Comparison of ENCODE assay signal across 14 cellular contexts in the genomic region with DNA sequence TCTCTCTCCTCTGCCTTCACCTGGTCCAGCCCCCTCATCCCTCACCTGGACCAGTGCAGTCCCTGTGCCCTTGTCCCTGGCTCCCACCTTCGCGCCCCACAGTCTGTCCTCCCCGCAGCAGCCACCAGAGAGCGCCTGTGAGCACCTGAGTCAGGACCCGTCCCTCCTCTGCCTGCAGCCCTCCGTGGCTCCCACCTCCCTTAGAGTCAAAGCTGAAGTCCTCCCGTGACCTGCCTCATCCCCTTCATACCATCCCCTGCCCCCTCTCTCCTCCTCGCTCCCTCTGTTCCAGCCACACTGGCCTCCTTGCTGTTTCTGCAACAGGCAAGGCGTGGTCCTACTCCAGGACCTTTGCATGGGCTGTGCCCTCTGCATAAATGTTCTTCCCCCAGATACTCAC. TPM values are rescaled to one million over a fixed set of nuclear protein-coding genes. Genes with fewer than 3 reads are reported as not detected.
DNase-seq lines count a peak whose midpoint lies in the region; ATAC-seq, FAIRE-seq and TF ChIP-seq lines count a peak whose summit lies in the region.
"Had no signal": no experiment of that assay in that cellular context is flagged by ENCODE, and none has a peak within 500 bp of the region (broad histone marks: within the 10 kb centered on the region; RNA-seq: fewer than 3 reads in every experiment).

No MANE protein-coding gene starts in this region.

- intact Hi-C loops in GM12878 (cut with micrococcal nuclease; ENCODE audit: unreplicated experiment), result no loop called here

- H3K36me3 ChIP-seq in GM12878 (ENCODE audit: control insufficient read depth in 2 of 2, insufficient read depth in 2 of 2, low read length in 1 of 2), result no peaks in the 10 kb centered on the region

- H3K4me3 ChIP-seq in LNCaP clone FGC (ENCODE audit: low read depth, low read length) (no peak overlapping the region), GM12878 (no peak overlapping the region)

- no peaks in the 10 kb centered on the region for H3K27me3 ChIP-seq in GM12878 (replicated peaks in 1 of 2; ENCODE audit: control insufficient read depth in 2 of 2, insufficient read depth in 2 of 2, low read length in 1 of 2)

- no peaks in the 10 kb centered on the region for H3K4me1 ChIP-seq in GM12878 (ENCODE audit: control insufficient read depth, insufficient read depth, low read length)

- no peaks in the 10 kb centered on the region for H3K9me3 ChIP-seq in GM12878 (replicated peaks; ENCODE audit: control insufficient read depth, insufficient read depth, low read length)

- CTCF ChIA-PET in GM12878 (lab: Yijun Ruan, JAX), result no interaction called here

- TF ChIP-seq RAD21 in GM12878 (IDR thresholded peaks at IDR 0.05; ENCODE audit: insufficient read depth, low read depth, low read length), result no peak

- SMC1A ChIA-PET in GM12878 (lab: Charles Lee; ENCODE audit: uncharacterized antibody, unreplicated experiment), result no interaction called here

- WGBS in GM12878 (ENCODE audit: insufficient coverage, insufficient replicate concordance, low lambda C conversion rate, missing lambda C conversion rate), result 16% methylated on average over 8 of the region's 9 CpGs

- no peak overlapping the region for H2AFZ ChIP-seq in GM12878 (ENCODE audit: control insufficient read depth, low read depth, low read length)

- TF ChIP-seq CTCF in LNCaP clone FGC (IDR thresholded peaks at IDR 0.05; ENCODE audit: control insufficient read depth, extremely low read depth, insufficient read depth), result peak; percentile 23
- TF ChIP-seq CTCF in GM12878 (IDR thresholded peaks at IDR 0.05 in 2 of 3, conservative IDR thresholded peaks at IDR 0.05 in 1 of 3; ENCODE audit: control insufficient read depth in 2 of 3, extremely low read depth in 1 of 3, insufficient read depth in 1 of 3, low read depth in 3 of 3, low read length in 3 of 3), result peak; percentile 25 to 50 (median 37); a peak in 3 of 6 replicates

- in situ Hi-C loops in GM12878 (cut with MboI), result no loop called here

- H4K20me1 ChIP-seq in GM12878 (ENCODE audit: control insufficient read depth, insufficient read depth), result no peaks in the 10 kb centered on the region

- TF ChIP-seq POLR2A in GM12878 (IDR thresholded peaks at IDR 0.05; ENCODE audit: low read depth, low read length) (no peak), GM18505 (IDR thresholded peaks at IDR 0.05; ENCODE audit: borderline replicate concordance, extremely low read depth, insufficient read depth, insufficient read length) (no peak)

- no peaks in the 10 kb centered on the region for H3K79me2 ChIP-seq in GM12878 (ENCODE audit: control insufficient read depth, insufficient read depth, low read length)

- POLR2A ChIA-PET in GM12878 (lab: Charles Lee), result no interaction called here

- no TSS peak for BruUV-seq in GM12878 (replicated peaks; lab: Mats Ljungman, UMichigan)

- no peak overlapping the region for H3K27ac ChIP-seq in GM12878 (ENCODE audit: control insufficient read depth, insufficient read depth)
- H3K27ac ChIP-seq: C4-2B had no signal

- no peak overlapping the region for H3K4me2 ChIP-seq in GM12878 (ENCODE audit: control insufficient read depth, insufficient read depth)

- DNase-seq in activated T-cell treated with anti-CD3 and anti-CD28 coated beads, Interleukin-2, amount 50 U/mL, for 48 hours, result peak; percentile 70
- DNase-seq in activated T-cell treated with anti-CD3 and anti-CD28 coated beads for 4 hours, result no peak
- no peak for DNase-seq in LNCaP clone FGC (ENCODE audit: low read depth)
- no peak for DNase-seq in GM12878 (ENCODE audit: low read depth, low spot score)
- DNase-seq in stimulated activated CD4-positive, alpha-beta T cell treated with anti-CD3 and anti-CD28 coated beads, Interleukin-2, amount 100 ng/mL, for 24 hours, result peak; percentile 32 to 56
- DNase-seq: glutamatergic neuron, NCI-H510A had no signal

- TF ChIP-seq EP300 in GM12878 (IDR thresholded peaks at IDR 0.05; ENCODE audit: borderline replicate concordance in 1 of 2, control insufficient read depth in 1 of 2, low read depth in 2 of 2, low read length in 2 of 2), result no peak

- no peak overlapping the region for H3K9ac ChIP-seq in GM12878 (ENCODE audit: control insufficient read depth, insufficient read depth, low read length)

- ATAC-seq in GM12878 (peak; percentile 45; the same call in 2 of the 3 replicates), GM18505 (IDR thresholded peaks at IDR 0.05; ENCODE audit: unreplicated experiment) (no peak), HG03439 (IDR thresholded peaks at IDR 0.05; ENCODE audit: unreplicated experiment) (no peak), HG03135 (IDR thresholded peaks at IDR 0.05; ENCODE audit: unreplicated experiment) (no peak)
- ATAC-seq: sciatic nerve had no signal

- FAIRE-seq in GM12878 (lab: Jason Lieb, UNC), result no peak

- RAD21 ChIA-PET in GM12878 (lab: Charles Lee; ENCODE audit: unreplicated experiment), result no interaction called here

TF ChIP-seq in GM12878, 131 proteins besides CTCF, POLR2A, EP300 and RAD21 (continues in another document):
- no peak for TF ChIP-seq CHD4 (IDR thresholded peaks at IDR 0.05)
- no peak for TF ChIP-seq ZSCAN29 (IDR thresholded peaks at IDR 0.05)
- no peak for TF ChIP-seq JUNB (IDR thresholded peaks at IDR 0.05)
- TF ChIP-seq, protein P1, sequence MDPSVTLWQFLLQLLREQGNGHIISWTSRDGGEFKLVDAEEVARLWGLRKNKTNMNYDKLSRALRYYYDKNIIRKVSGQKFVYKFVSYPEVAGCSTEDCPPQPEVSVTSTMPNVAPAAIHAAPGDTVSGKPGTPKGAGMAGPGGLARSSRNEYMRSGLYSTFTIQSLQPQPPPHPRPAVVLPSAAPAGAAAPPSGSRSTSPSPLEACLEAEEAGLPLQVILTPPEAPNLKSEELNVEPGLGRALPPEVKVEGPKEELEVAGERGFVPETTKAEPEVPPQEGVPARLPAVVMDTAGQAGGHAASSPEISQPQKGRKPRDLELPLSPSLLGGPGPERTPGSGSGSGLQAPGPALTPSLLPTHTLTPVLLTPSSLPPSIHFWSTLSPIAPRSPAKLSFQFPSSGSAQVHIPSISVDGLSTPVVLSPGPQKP (IDR thresholded peaks at IDR 0.05; ENCODE audit: low read depth, low read length), result no peak
- no peak for TF ChIP-seq CEBPB (IDR thresholded peaks at IDR 0.05; ENCODE audit: borderline replicate concordance in 1 of 2, low read depth in 2 of 2, low read length in 2 of 2)
- TF ChIP-seq FOXK2 (IDR thresholded peaks at IDR 0.05), result no peak
- TF ChIP-seq MXI1 (IDR thresholded peaks at IDR 0.05; ENCODE audit: low read depth, low read length), result no peak

RNA-seq across cellular contexts. Expression of a gene that starts 10.3 kb away (rescaled TPM):
- total RNA-seq in GM12878 (2013; cell fraction: nucleolus; rRNA removed), result not detected in 2 replicates
- total RNA-seq in GM12878 (2014; rRNA removed) (not detected in 2 replicates), GM12878 (2014; rRNA removed; fragmentation: Illumina TruSeq; extraction: Trizol) (not detected in 2 replicates), GM12878 (2021) (not detected in 2 replicates)
- not detected for polyA plus RNA-seq in GM12878 (2011; ENCODE audit: low read depth)
- polyA plus RNA-seq in GM12878 (2011; rRNA removed) (0.01 and 0.04 TPM in 2 replicates), GM12878 (2014; fragmentation: Illumina TruSeq; extraction: Trizol) (not detected in 2 replicates), GM12878 (2014; fragmentation: Nextera tagmentation; extraction: Ambion mirVana) (not detected), GM12878 (2014; rRNA removed) (0.01 and 0.16 TPM in 2 replicates), GM12878 (2016; fragmentation: Nextera tagmentation; extraction: Ambion mirVana) (not detected)
- not detected in 2 replicates for polyA plus RNA-seq in GM12878 (2011; cell fraction: cytosol; rRNA removed)
- polyA plus RNA-seq in GM12878 (2011; cell fraction: nucleus; rRNA removed), result 0.16 and 0.51 TPM in 2 replicates
- 0.07 TPM in 1 of 2 replicates, not detected in the other for polyA plus RNA-seq in GM12878 (2012)
- 0.21 TPM in 1 of 2 replicates, not detected in the other for polyA minus RNA-seq in GM12878 (2011; rRNA and poly(A)+ RNA removed)
- polyA minus RNA-seq in GM12878 (2011; cell fraction: cytosol; rRNA and poly(A)+ RNA removed), result not detected in 2 replicates
- 0.38 TPM in 1 of 2 replicates, not detected in the other for polyA minus RNA-seq in GM12878 (2011; cell fraction: nucleus; rRNA and poly(A)+ RNA removed)
- total RNA-seq: M059J, SK-MEL-5 had no signal

RNA-seq across cellular contexts. Expression of a gene that starts 49.1 kb away (rescaled TPM):
- 37.3 and 45.2 TPM in 2 replicates for total RNA-seq in GM12878 (2013; cell fraction: nucleolus; rRNA removed)
- total RNA-seq in GM12878 (2014; rRNA removed), result 35.0 and 43.0 TPM in 2 replicates
- 14.5 and 18.6 TPM in 2 replicates for total RNA-seq in GM12878 (2014; rRNA removed; fragmentation: Illumina TruSeq; extraction: Trizol)
- total RNA-seq in GM12878 (2021), result 69.2 and 79.1 TPM in 2 replicates
- 8.1 TPM for polyA plus RNA-seq in GM12878 (2011; ENCODE audit: low read depth)
- 10.7 and 29.5 TPM in 2 replicates for polyA plus RNA-seq in GM12878 (2011; rRNA removed)
- 38.7 and 57.3 TPM in 2 replicates for polyA plus RNA-seq in GM12878 (2011; cell fraction: cytosol; rRNA removed)
- 95.1 and 119 TPM in 2 replicates for polyA plus RNA-seq in GM12878 (2011; cell fraction: nucleus; rRNA removed)
- 36.4 and 40.2 TPM in 2 replicates for polyA plus RNA-seq in GM12878 (2012)
- polyA plus RNA-seq in GM12878 (2014; fragmentation: Illumina TruSeq; extraction: Trizol), result 2.3 and 11.6 TPM in 2 replicates
- 1 to 10 TPM; 2.2 to 7.2 TPM for polyA plus RNA-seq in GM12878 (2014; fragmentation: Nextera tagmentation; extraction: Ambion mirVana)
- polyA plus RNA-seq in GM12878 (2014; rRNA removed), result 42.6 and 64.0 TPM in 2 replicates
- 10 to 100 TPM; 71.8 to 75.2 TPM for polyA plus RNA-seq in GM12878 (2016; fragmentation: Nextera tagmentation; extraction: Ambion mirVana)
- 28.0 and 50.8 TPM in 2 replicates for polyA minus RNA-seq in GM12878 (2011; rRNA and poly(A)+ RNA removed)
- polyA minus RNA-seq in GM12878 (2011; cell fraction: cytosol; rRNA and poly(A)+ RNA removed), result 25.0 and 25.9 TPM in 2 replicates
- 12.5 and 24.5 TPM in 2 replicates for polyA minus RNA-seq in GM12878 (2011; cell fraction: nucleus; rRNA and poly(A)+ RNA removed)

RNA-seq across cellular contexts. Expression of a gene that starts 56.2 kb away (rescaled TPM):
- 25.9 and 29.4 TPM in 2 replicates for total RNA-seq in GM12878 (2013; cell fraction: nucleolus; rRNA removed)
- total RNA-seq in GM12878 (2014; rRNA removed), result 50.1 and 57.7 TPM in 2 replicates
- 4.7 and 6.1 TPM in 2 replicates for total RNA-seq in GM12878 (2014; rRNA removed; fragmentation: Illumina TruSeq; extraction: Trizol)
- total RNA-seq in GM12878 (2021), result 32.4 and 33.7 TPM in 2 replicates
- polyA plus RNA-seq in GM12878 (2011; ENCODE audit: low read depth), result 5.5 TPM
- not detected in 2 replicates for polyA plus RNA-seq in GM12878 (2011; rRNA removed)
- 0.04 TPM in 1 of 2 replicates, not detected in the other for polyA plus RNA-seq in GM12878 (2011; cell fraction: cytosol; rRNA removed)
- 0.26 and 0.33 TPM in 2 replicates for polyA plus RNA-seq in GM12878 (2011; cell fraction: nucleus; rRNA removed)
- 20.4 and 25.5 TPM in 2 replicates for polyA plus RNA-seq in GM12878 (2012)
- polyA plus RNA-seq in GM12878 (2014; fragmentation: Illumina TruSeq; extraction: Trizol), result 0.54 TPM in 1 of 2 replicates, not detected in the other
- 1 to 10 TPM in 1 of 2 experiments, under 1 TPM in 1; 0.19 to 1.2 TPM for polyA plus RNA-seq in GM12878 (2014; fragmentation: Nextera tagmentation; extraction: Ambion mirVana)
- 35.7 and 44.5 TPM in 2 replicates for polyA plus RNA-seq in GM12878 (2014; rRNA removed)
- polyA plus RNA-seq in GM12878 (2016; fragmentation: Nextera tagmentation; extraction: Ambion mirVana), result 10 to 100 TPM; 42.2 to 43.3 TPM
- polyA minus RNA-seq in GM12878 (2011; rRNA and poly(A)+ RNA removed), result not detected in 2 replicates
- polyA minus RNA-seq in GM12878 (2011; cell fraction: cytosol; rRNA and poly(A)+ RNA removed), result not detected in 2 replicates
- 0.29 TPM in 1 of 2 replicates, not detected in the other for polyA minus RNA-seq in GM12878 (2011; cell fraction: nucleus; rRNA and poly(A)+ RNA removed)
- total RNA-seq: M059J, SK-MEL-5 had no signal

Comparison
In these comparisons a context has a peak if more than half of its experiments do, and no peak if none do; other contexts are left out.
1. DNase-seq: peak in activated T-cell treated with anti-CD3 and anti-CD28 coated beads, Interleukin-2, amount 50 U/mL, for 48 hours (2 of 2) and stimulated activated CD4-positive, alpha-beta T cell treated with anti-CD3 and anti-CD28 coated beads, Interleukin-2, amount 100 ng/mL, for 24 hours (2 of 2); none in activated T-cell treated with anti-CD3 and anti-CD28 coated beads for 4 hours (single experiment), LNCaP clone FGC (single experiment) and GM12878 (single experiment).